16 cellular contexts compared by ENCODE assay signal in genomic region chr7:22765609-22766008, GRCh38. TPM values are rescaled to one million over a fixed set of nuclear protein-coding genes. Genes with fewer than 3 reads are reported as not detected.
DNase-seq lines count a peak whose midpoint lies in the region; ATAC-seq, FAIRE-seq and TF ChIP-seq lines count a peak whose summit lies in the region.
"Had no signal": no experiment of that assay in that cellular context is flagged by ENCODE, and none has a peak within 500 bp of the region (broad histone marks: within the 10 kb centered on the region; RNA-seq: fewer than 3 reads in every experiment).

No MANE protein-coding gene starts in this region.

- no peaks in the 10 kb centered on the region for H3K36me3 ChIP-seq in thyroid gland
- H3K36me3 ChIP-seq in brain microvascular endothelial cell (replicated peaks), result no peaks in the 10 kb centered on the region
- H3K36me3 ChIP-seq: BE2C had no signal

- no peaks in the 10 kb centered on the region for H3K4me1 Mint-ChIP-seq in activated naive CD4-positive, alpha-beta T cell treated with anti-CD3 and anti-CD28 coated beads, Interleukin-2, amount 10 ng/mL, durations not matched to agents 7 days and 5 days

- H3K27ac ChIP-seq in thyroid gland (no peak overlapping the region), brain microvascular endothelial cell (no peak overlapping the region)

- H3K27me3 ChIP-seq in thyroid gland (no peaks in the 10 kb centered on the region), brain microvascular endothelial cell (replicated peaks) (no peaks in the 10 kb centered on the region)

- H3K4me3 ChIP-seq in thyroid gland (replicated peaks in 1 of 3) (no peak overlapping the region), brain microvascular endothelial cell (ENCODE audit: low read depth, low read length) (no peak overlapping the region)

- TF ChIP-seq POLR2A in thyroid gland (IDR thresholded peaks at IDR 0.05), result no peak

- no peak overlapping the region for H3K27ac Mint-ChIP-seq in activated naive CD4-positive, alpha-beta T cell treated with anti-CD3 and anti-CD28 coated beads, Interleukin-2, amount 10 ng/mL, durations not matched to agents 7 days and 5 days

- in situ Hi-C loops in brain microvascular endothelial cell (cut with HindIII; ENCODE audit: low pct_ligation_motif_present, low sequenced_read_pairs), result no loop called here

- peaks cover 47% of the 10 kb centered on the region for H3K27me3 Mint-ChIP-seq in activated naive CD4-positive, alpha-beta T cell treated with anti-CD3 and anti-CD28 coated beads, Interleukin-2, amount 10 ng/mL, durations not matched to agents 7 days and 5 days

- no peaks in the 10 kb centered on the region for H3K9me3 ChIP-seq in thyroid gland
- H3K9me3 ChIP-seq: BE2C had no signal

- TF ChIP-seq CTCF in thyroid gland (IDR thresholded peaks at IDR 0.05) (no peak), brain microvascular endothelial cell (IDR thresholded peaks at IDR 0.05; ENCODE audit: low read depth, low read length, missing control alignments) (no peak)

- WGBS in thyroid gland, 2 donors, result 62 to 82% methylated on average over 4 of the region's 4 CpGs

- CTCF ChIA-PET in activated naive CD4-positive, alpha-beta T cell treated with anti-CD3 and anti-CD28 coated beads, Interleukin-2, amount 10 ng/mL, durations not matched to agents 7 days and 5 days (lab: Charles Lee), result interaction anchor here (2.3 kb wide), 1 partner anchor 17 kb away, joined by 7 read pairs; no protein-coding TSS in a partner anchor

- FAIRE-seq in GM18507 (lab: Jason Lieb, UNC), result peak; percentile 70
- FAIRE-seq: H54 had no signal

- no peaks in the 10 kb centered on the region for H3K4me1 ChIP-seq in thyroid gland
- H3K4me1 ChIP-seq: BE2C had no signal

- intact Hi-C loops in thyroid gland (cut with DNase I), result no loop called here

- ATAC-seq in GM21381 (IDR thresholded peaks at IDR 0.05; ENCODE audit: unreplicated experiment) (peak; percentile 74), HG03060 (IDR thresholded peaks at IDR 0.05; ENCODE audit: low read depth, unreplicated experiment) (peak; percentile 84)
- ATAC-seq: activated CD4-positive, CD25-positive, alpha-beta regulatory T cell treated with anti-CD3 and anti-CD28 coated beads, Interleukin-2, amount 50 U/mL, for 24 hours; right cardiac atrium had no signal

- no peaks in the 10 kb centered on the region for H3K36me3 Mint-ChIP-seq in activated naive CD4-positive, alpha-beta T cell treated with anti-CD3 and anti-CD28 coated beads, Interleukin-2, amount 10 ng/mL, durations not matched to agents 7 days and 5 days

- no peak overlapping the region for H3K4me3 Mint-ChIP-seq in activated naive CD4-positive, alpha-beta T cell treated with anti-CD3 and anti-CD28 coated beads, Interleukin-2, amount 10 ng/mL, durations not matched to agents 7 days and 5 days

- DNase-seq in GM18507 (ENCODE audit: extremely low spot score, insufficient read length, low read depth), result peak; percentile 7
- DNase-seq in NOMO-1 treated with DMSO at 0.1 percent for 48 hours (lab: John Stamatoyannopoulos, UW; ENCODE audit: unreplicated experiment), result peak; percentile 66
- no peak for DNase-seq in activated naive CD4-positive, alpha-beta T cell treated with anti-CD3 and anti-CD28 coated beads, Interleukin-2, amount 10 ng/mL, durations not matched to agents 7 days and 5 days
- no peak for DNase-seq in retina
- DNase-seq in thyroid gland, result no peak
- no peak for DNase-seq in brain microvascular endothelial cell
- DNase-seq: activated effector memory CD4-positive, alpha-beta T cell treated with anti-CD3 and anti-CD28 coated beads, Interleukin-2, amount 50 U/mL, for 16 hours; BE2C; central memory CD4-positive, alpha-beta T cell; IMR-90; right cardiac atrium; SHP77 treated with DMSO at 0.1 percent for 48 hours had no signal

- no peaks in the 10 kb centered on the region for H3K9me3 Mint-ChIP-seq in activated naive CD4-positive, alpha-beta T cell treated with anti-CD3 and anti-CD28 coated beads, Interleukin-2, amount 10 ng/mL, durations not matched to agents 7 days and 5 days

RNA-seq across cellular contexts. Expression of gene IL6, which starts 38.6 kb away (rescaled TPM):
- 10 to 100 TPM in 1 of 4 donors, 1 to 10 TPM in 2, under 1 TPM in 1; 0.78 to 10.9 (median 3.7) TPM for total RNA-seq in thyroid gland

RNA-seq across cellular contexts. Expression of gene TOMM7, which starts 57.0 kb away (rescaled TPM):
- total RNA-seq in thyroid gland, result 100 to 1,000 TPM in 3 of 4 donors, 10 to 100 TPM in 1; 94.8 to 312 (median 154) TPM

Comparison
In these comparisons a context has a peak if more than half of its experiments do, and no peak if none do; other contexts are left out.
1. DNase-seq: peak in GM18507 (single experiment) and NOMO-1 treated with DMSO at 0.1 percent for 48 hours (single experiment); none in activated naive CD4-positive, alpha-beta T cell treated with anti-CD3 and anti-CD28 coated beads, Interleukin-2, amount 10 ng/mL, durations not matched to agents 7 days and 5 days (single experiment), retina (single experiment), thyroid gland (0 of 2) and brain microvascular endothelial cell (single experiment).